ENCODE assay signal across 28 cellular contexts in genomic region chr1:3480369-3480719, GRCh38. TPM values are rescaled to one million over a fixed set of nuclear protein-coding genes. Genes with fewer than 3 reads are reported as not detected.
"Had no signal": no experiment of that assay in that cellular context is flagged by ENCODE, and none has a peak within 500 bp of the region (broad histone marks: within the 10 kb centered on the region; RNA-seq: fewer than 3 reads in every experiment).

No MANE protein-coding gene starts in this region.

- H3K4me1 ChIP-seq: gastrocnemius medialis, pancreas, prostate gland, thyroid gland had no signal

- H3K27me3 ChIP-seq: body of pancreas, pancreas, thyroid gland had no signal

- H3K27ac ChIP-seq: body of pancreas, gastrocnemius medialis, pancreas, prostate gland, thyroid gland had no signal

- DNase-seq: activated CD4-positive, alpha-beta T cell treated with anti-CD3 and anti-CD28 coated beads for 36 hours; activated CD4-positive, CD25-positive, alpha-beta regulatory T cell; activated CD8-positive, alpha-beta memory T cell treated with anti-CD3 and anti-CD28 coated beads, Interleukin-2, amount 10 ng/mL, durations not matched to agents 7 days and 5 days; activated CD8-positive, alpha-beta T cell treated with anti-CD3 and anti-CD28 coated beads, Interleukin-2, amount 10 ng/mL, durations not matched to agents 7 days and 5 days; activated naive CD4-positive, alpha-beta T cell; activated T-cell treated with anti-CD3 and anti-CD28 coated beads for 4 hours; activated T-cell treated with anti-CD3 and anti-CD28 coated beads, Interleukin-2, amount 50 U/mL, for 72 hours; anterior cingulate cortex; body of pancreas; effector memory CD4-positive, alpha-beta T cell; gastrocnemius medialis; hypothalamus; immature natural killer cell; kidney; mesendoderm; naive thymus-derived CD4-positive, alpha-beta T cell; nucleus accumbens; pancreas; stimulated activated CD4-positive, alpha-beta T cell treated with anti-CD3 and anti-CD28 coated beads, Interleukin-15, amount 100 ng/mL, for 24 hours; stimulated activated CD4-positive, alpha-beta T cell treated with anti-CD3 and anti-CD28 coated beads, Interleukin-2, amount 100 ng/mL, for 24 hours; stimulated activated naive B cell treated with anti-CD40 and anti-IgM and Interleukin-4, amounts not matched to agents 10 μg/mL and 1 μg/mL and 100 μg/mL, for 72 hours; stomach; thyroid gland had no signal

- H3K9me3 ChIP-seq: body of pancreas, gastrocnemius medialis, pancreas, prostate gland, stomach, thyroid gland had no signal

- H3K36me3 ChIP-seq: gastrocnemius medialis, pancreas, prostate gland, thyroid gland had no signal

- ATAC-seq: activated CD4-positive, alpha-beta T cell treated with anti-CD3 and anti-CD28 coated beads for 36 hours; activated CD8-positive, alpha-beta memory T cell treated with anti-CD3 and anti-CD28 coated beads, Interleukin-2, amount 10 ng/mL, durations not matched to agents 7 days and 5 days; activated CD8-positive, alpha-beta T cell treated with anti-CD3 and anti-CD28 coated beads, Interleukin-2, amount 10 ng/mL, durations not matched to agents 7 days and 5 days; activated naive CD4-positive, alpha-beta T cell treated with anti-CD3 and anti-CD28 coated beads, Interleukin-2, amount 50 U/mL, for 72 hours; activated T-cell treated with anti-CD3 and anti-CD28 coated beads, Interleukin-2, amount 50 U/mL, for 72 hours; body of pancreas; gastrocnemius medialis; naive thymus-derived CD4-positive, alpha-beta T cell; pancreas; stimulated activated naive B cell treated with anti-CD40 and anti-IgM and Interleukin-4, amounts not matched to agents 10 μg/mL and 1 μg/mL and 100 μg/mL, for 72 hours had no signal

- H3K4me3 ChIP-seq: body of pancreas, gastrocnemius medialis, lung, pancreas, prostate gland, stomach, thyroid gland had no signal

- FAIRE-seq: colon, kidney, pancreas had no signal

RNA-seq across cellular contexts. Expression of gene ARHGEF16, which starts 25.9 kb away (rescaled TPM):
- total RNA-seq: activated CD4-positive, alpha-beta T cell treated with anti-CD3 and anti-CD28 coated beads for 36 hours; activated CD8-positive, alpha-beta memory T cell treated with anti-CD3 and anti-CD28 coated beads, Interleukin-2, amount 10 ng/mL, durations not matched to agents 7 days and 5 days; activated CD8-positive, alpha-beta T cell treated with anti-CD3 and anti-CD28 coated beads, Interleukin-2, amount 10 ng/mL, durations not matched to agents 7 days and 5 days; T-helper 1 cell treated with Interleukin-12 subunit alpha and Interleukin-12 subunit beta and Interleukin-4 antibody, amounts not matched to agents 30 ng/mL and 1 ng/mL, for 36 hours had no signal
- polyA plus RNA-seq: immature natural killer cell; naive thymus-derived CD4-positive, alpha-beta T cell had no signal
